ENCODE assay signal across 8 cellular contexts in genomic region chr6:33391278-33392167, GRCh38. TPM values are rescaled to one million over a fixed set of nuclear protein-coding genes. Genes with fewer than 3 reads are reported as not detected.
A peak's percentile ranks its signal among the peaks of the same experiment; 100 is the strongest.
DNase-seq lines count a peak whose midpoint lies in the region; ATAC-seq and TF ChIP-seq lines count a peak whose summit lies in the region.

TSS of gene KIFC1 (plus strand) at chr6:33391823. CDS start at chr6:33391986, 163 bp downstream.

- peak; percentile 97 for ATAC-seq in gastroesophageal sphincter

- WGBS in gastroesophageal sphincter (ENCODE audit: low coverage in 1 of 2), 2 donors: 0% methylated on average over 2 to 22 of the region's 90 CpGs

- TF ChIP-seq POLR2A in gastroesophageal sphincter (IDR thresholded peaks at IDR 0.05): no peak

- H3K4me3 Mint-ChIP-seq in activated naive CD4-positive, alpha-beta T cell treated with anti-CD3 and anti-CD28 coated beads, Interleukin-2, amount 10 ng/mL, durations not matched to agents 7 days and 5 days: peak within 1 kb of the TSS; percentile 87

- peaks cover 50% of the 10 kb centered on the region for H3K4me1 Mint-ChIP-seq in activated naive CD4-positive, alpha-beta T cell treated with anti-CD3 and anti-CD28 coated beads, Interleukin-2, amount 10 ng/mL, durations not matched to agents 7 days and 5 days

- TF ChIP-seq EP300 in gastroesophageal sphincter (IDR thresholded peaks at IDR 0.05): no peak

- H3K9me3 Mint-ChIP-seq in activated naive CD4-positive, alpha-beta T cell treated with anti-CD3 and anti-CD28 coated beads, Interleukin-2, amount 10 ng/mL, durations not matched to agents 7 days and 5 days: no peaks in the 10 kb centered on the region

- H3K9me3 ChIP-seq in gastroesophageal sphincter: no peaks in the 10 kb centered on the region

- TF ChIP-seq CTCF in gastroesophageal sphincter (IDR thresholded peaks at IDR 0.05): peak; percentile 78 to 98 (median 97)

- no peaks in the 10 kb centered on the region for H3K36me3 ChIP-seq in gastroesophageal sphincter

- CTCF ChIA-PET in HEK293T (lab: Yijun Ruan, JAX): interaction anchor here (0.6 to 1.7 kb wide), 7 partner anchors 10 to 114 kb away, joined by 3 to 7 read pairs (median 3); partner anchors contain the start of genes B3GALT4 and ZBTB9
- CTCF ChIA-PET in activated naive CD4-positive, alpha-beta T cell treated with anti-CD3 and anti-CD28 coated beads, Interleukin-2, amount 10 ng/mL, durations not matched to agents 7 days and 5 days (lab: Charles Lee): interaction anchor here (0.7 to 2.0 kb wide), 14 partner anchors 9 to 309 kb away, joined by 3 to 10 read pairs (median 4); partner anchors contain the start of genes ZBTB22 and ZBTB9

- peaks cover 3 to 15% (median 10%) of the 10 kb centered on the region in 3 donors for H3K4me1 ChIP-seq in gastroesophageal sphincter

- no peaks in the 10 kb centered on the region for H3K27me3 ChIP-seq in gastroesophageal sphincter

- H3K27ac ChIP-seq in gastroesophageal sphincter (peak within 1 kb of the TSS; percentile 80 to 93 (median 92)), temporal lobe (ENCODE audit: low read depth, low read length) (peak within 1 kb of the TSS; percentile 91)

- H3K36me3 Mint-ChIP-seq in activated naive CD4-positive, alpha-beta T cell treated with anti-CD3 and anti-CD28 coated beads, Interleukin-2, amount 10 ng/mL, durations not matched to agents 7 days and 5 days: peaks cover 33% of the 10 kb centered on the region

- POLR2A ChIA-PET in HEK293T (lab: Yijun Ruan, JAX): interaction anchor here (0.9 to 1.4 kb wide), 5 partner anchors 10 to 63 kb away, joined by 3 to 5 read pairs (median 4); partner anchors contain the start of genes CUTA and ZBTB9

- peak; percentile 99 for DNase-seq in GM04504 (ENCODE audit: low read depth)
- peak; percentile 95 for DNase-seq in HEK293T (ENCODE audit: extremely low spot score)
- DNase-seq in MV-4-11 (lab: John Stamatoyannopoulos, UW): peak; percentile 100
- peak; percentile 100 for DNase-seq in SK-N-DZ (ENCODE audit: low spot score)
- peak; percentile 99 for DNase-seq in activated naive CD4-positive, alpha-beta T cell treated with anti-CD3 and anti-CD28 coated beads, Interleukin-2, amount 10 ng/mL, durations not matched to agents 7 days and 5 days
- peak; percentile 99 for DNase-seq in non-pigmented ciliary epithelial cell (ENCODE audit: low read depth)

- peak within 1 kb of the TSS; percentile 28 to 58 for H3K4me3 ChIP-seq in gastroesophageal sphincter

- H3K27ac Mint-ChIP-seq in activated naive CD4-positive, alpha-beta T cell treated with anti-CD3 and anti-CD28 coated beads, Interleukin-2, amount 10 ng/mL, durations not matched to agents 7 days and 5 days: peak within 1 kb of the TSS; percentile 97

- peaks cover 4% of the 10 kb centered on the region for H3K27me3 Mint-ChIP-seq in activated naive CD4-positive, alpha-beta T cell treated with anti-CD3 and anti-CD28 coated beads, Interleukin-2, amount 10 ng/mL, durations not matched to agents 7 days and 5 days

TF ChIP-seq in HEK293T, 16 proteins besides CTCF, POLR2A, EP300 and RAD21:
- TF ChIP-seq ARNT (IDR thresholded peaks at IDR 0.05): peak; percentile 35; the same call in 1 of the 2 replicates
- TF ChIP-seq L3MBTL2 (conservative IDR thresholded peaks at IDR 0.05): peak; percentile 25; the same call in 1 of the 2 replicates
- no peak for TF ChIP-seq LEF1 (IDR thresholded peaks at IDR 0.05; ENCODE audit: borderline replicate concordance)
- peak; percentile 97 for TF ChIP-seq FOXM1 (IDR thresholded peaks at IDR 0.05; ENCODE audit: borderline replicate concordance)
- TF ChIP-seq SUZ12 (IDR thresholded peaks at IDR 0.05): no peak
- TF ChIP-seq ELF4 (IDR thresholded peaks at IDR 0.05): peak; percentile 87
- no peak for TF ChIP-seq SP1 (IDR thresholded peaks at IDR 0.05)
- no peak for TF ChIP-seq CTBP1 (IDR thresholded peaks at IDR 0.05; ENCODE audit: borderline replicate concordance)
- 0 out of 2 replicates have a peak, but pooled peaks have one; percentile 10 for TF ChIP-seq HDGF (IDR thresholded peaks at IDR 0.05; ENCODE audit: borderline replicate concordance)
- TF ChIP-seq ZNF384 (IDR thresholded peaks at IDR 0.05): no peak
- TF ChIP-seq BHLHE40 (IDR thresholded peaks at IDR 0.05; ENCODE audit: borderline replicate concordance): no peak
- TF ChIP-seq PKNOX1 (IDR thresholded peaks at IDR 0.05): peak; percentile 74
- TF ChIP-seq FOXA1 (IDR thresholded peaks at IDR 0.05): no peak
- no peak for TF ChIP-seq FOXK2 (IDR thresholded peaks at IDR 0.05)
- no peak for TF ChIP-seq NFRKB (IDR thresholded peaks at IDR 0.05)
- no peak for TF ChIP-seq TARDBP (IDR thresholded peaks at IDR 0.05)

RNA-seq across cellular contexts. Expression of gene KIFC1, which starts in this region (rescaled TPM):
- polyA plus RNA-seq in SK-N-DZ (2014; cell fraction: cytosol; rRNA removed): 130 and 153 TPM in 2 replicates
- polyA plus RNA-seq in SK-N-DZ (2014; cell fraction: nucleus; rRNA removed): 192 and 214 TPM in 2 replicates
- total RNA-seq in gastroesophageal sphincter (under 1 TPM in 2 of 4 donors, not detected in 2; 0.67 to 0.79 TPM), temporal lobe (1.7 TPM)

Comparison
In these comparisons a context has a peak if more than half of its experiments do, and no peak if none do; other contexts are left out.
1. Peak in every context shown above with its lines: DNase-seq, ATAC-seq, H3K4me3 ChIP-seq and H3K27ac ChIP-seq.
2. Peak in ATAC-seq, H3K4me3 ChIP-seq and H3K27ac ChIP-seq in gastroesophageal sphincter; RNA of the gene not detected or under 1 TPM.